In the genomic region with DNA sequence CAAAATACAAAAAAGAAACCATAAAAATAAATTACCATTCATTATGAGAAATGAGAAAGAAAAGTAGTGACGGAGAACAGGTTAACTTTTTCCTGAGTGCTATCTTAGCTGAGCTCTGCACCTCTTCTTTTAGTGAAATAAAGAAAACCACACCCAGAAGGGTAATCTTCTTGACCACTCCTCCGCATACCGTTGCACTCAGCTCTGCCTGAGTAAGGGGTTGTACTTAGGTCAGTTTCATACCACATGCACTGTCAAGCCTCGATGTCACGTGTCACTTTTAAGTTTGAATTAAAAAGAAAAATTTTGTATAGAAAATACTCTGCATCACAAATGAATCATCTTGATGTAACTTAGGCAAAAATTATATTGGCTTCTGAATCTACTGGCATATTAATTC, we compare ENCODE assay signal across 8 cellular contexts. TPM values are rescaled to one million over a fixed set of nuclear protein-coding genes. Genes with fewer than 3 reads are reported as not detected.
A peak's percentile ranks its signal among the peaks of the same experiment; 100 is the strongest.
DNase-seq lines count a peak whose midpoint lies in the region; ATAC-seq, FAIRE-seq and TF ChIP-seq lines count a peak whose summit lies in the region.

No MANE protein-coding gene starts in this region.

- no peak overlapping the region for H2AFZ ChIP-seq in PC-3 (ENCODE audit: low read length)

- peak overlapping the region; percentile 95 for H3K4me2 ChIP-seq in PC-3 (ENCODE audit: low read length)

- peak overlapping the region; percentile 88 for H3K4me3 Mint-ChIP-seq in activated CD4-positive, alpha-beta T cell treated with anti-CD3 and anti-CD28 coated beads, Interleukin-2, amount 10 ng/mL, durations not matched to agents 24 days and 14 days

- DNase-seq in activated CD4-positive, alpha-beta T cell treated with anti-CD3 and anti-CD28 coated beads, Interleukin-2, amount 10 ng/mL, durations not matched to agents 24 days and 14 days = peak; percentile 73
- no peak for DNase-seq in activated CD4-positive, alpha-beta T cell treated with anti-CD3 and anti-CD28 coated beads, Interleukin-2, amount 50 U/mL, for 4 hours
- DNase-seq in PC-3 (peak; percentile 50), epithelial cell of proximal tubule (ENCODE audit: low read depth) (no peak), sigmoid colon (no peak), dedifferentiated amniotic fluid mesenchymal stem cell (ENCODE audit: extremely low spot score) (no peak), COLO829 (ENCODE audit: low spot score) (no peak), frontal cortex (ENCODE audit: low spot score in 2 of 2) (no peak)

- 14 to 42% methylated on average over 5 of the region's 5 CpGs for WGBS in sigmoid colon, 2 donors

- POLR2A ChIA-PET in PC-3 (lab: Charles Lee; ENCODE audit: unreplicated experiment) = no interaction called here

- peaks cover 59% of the 10 kb centered on the region for H3K36me3 Mint-ChIP-seq in activated CD4-positive, alpha-beta T cell treated with anti-CD3 and anti-CD28 coated beads, Interleukin-2, amount 10 ng/mL, durations not matched to agents 24 days and 14 days (ENCODE audit: low read depth)

- no peak for FAIRE-seq in frontal cortex (lab: Jason Lieb, UNC)

- intact Hi-C loops in activated CD4-positive, alpha-beta T cell treated with anti-CD3 and anti-CD28 coated beads, Interleukin-2, amount 10 ng/mL, durations not matched to agents 24 days and 14 days (cut with micrococcal nuclease) = no loop called here
- intact Hi-C loops in PC-3 (cut with micrococcal nuclease) = loop anchor here (2.0 kb wide), 1 partner anchor 52 kb away; no protein-coding TSS in a partner anchor
- intact Hi-C loops in sigmoid colon (cut with DNase I) = loop anchor here (5.0 kb wide), 1 partner anchor 156 kb away; no protein-coding TSS in a partner anchor

- H3K36me3 ChIP-seq in PC-3 (ENCODE audit: low read depth, low read length) (peaks cover 62% of the 10 kb centered on the region), sigmoid colon (no peaks in the 10 kb centered on the region)

- peak overlapping the region; percentile 89 for H3K9ac ChIP-seq in PC-3 (ENCODE audit: low read length)

- H3K79me2 ChIP-seq in PC-3 (ENCODE audit: low read length) = peaks cover 74% of the 10 kb centered on the region

- H3K9me3 ChIP-seq in PC-3 (ENCODE audit: low read length) (no peaks in the 10 kb centered on the region), sigmoid colon (no peaks in the 10 kb centered on the region)

- peaks cover 66% of the 10 kb centered on the region for H4K20me1 ChIP-seq in PC-3 (ENCODE audit: low read length)

- peaks cover 58% of the 10 kb centered on the region for H3K4me1 Mint-ChIP-seq in activated CD4-positive, alpha-beta T cell treated with anti-CD3 and anti-CD28 coated beads, Interleukin-2, amount 10 ng/mL, durations not matched to agents 24 days and 14 days

- no peak for ATAC-seq in PC-3

- H3K27me3 ChIP-seq in PC-3 (ENCODE audit: low read length) (no peaks in the 10 kb centered on the region), sigmoid colon (no peaks in the 10 kb centered on the region)

- TF ChIP-seq POLR2A in sigmoid colon (IDR thresholded peaks at IDR 0.05) = no peak

- H3F3A ChIP-seq in PC-3 (ENCODE audit: low read length, unreplicated experiment) = no peaks in the 10 kb centered on the region

- no peaks in the 10 kb centered on the region for H3K9me2 ChIP-seq in PC-3 (replicated peaks; ENCODE audit: low read length)

- peaks cover 30% of the 10 kb centered on the region for H3K4me1 ChIP-seq in PC-3 (ENCODE audit: insufficient read depth, low read length)
- H3K4me1 ChIP-seq in sigmoid colon = peaks cover 0 to 44% (median 34%) of the 10 kb centered on the region in 4 donors

- H3K4me3 ChIP-seq in PC-3 (ENCODE audit: low read length) (peak overlapping the region; percentile 77), epithelial cell of proximal tubule (ENCODE audit: low read depth, low read length) (peak overlapping the region; percentile 76), sigmoid colon (peak overlapping the region in 3 of 4 donors; percentile 74 to 97 (median 88))

- no peaks in the 10 kb centered on the region for H3K27me3 Mint-ChIP-seq in activated CD4-positive, alpha-beta T cell treated with anti-CD3 and anti-CD28 coated beads, Interleukin-2, amount 10 ng/mL, durations not matched to agents 24 days and 14 days

- no TSS peak for BruUV-seq in PC-3 (replicated peaks; lab: Mats Ljungman, UMichigan)

- TF ChIP-seq CTCF in PC-3 (conservative IDR thresholded peaks at IDR 0.05; ENCODE audit: low read depth, low read length) = no peak
- TF ChIP-seq CTCF in epithelial cell of proximal tubule (conservative IDR thresholded peaks at IDR 0.05; ENCODE audit: low read depth, low read length) = no peak
- no peak for TF ChIP-seq CTCF in sigmoid colon (IDR thresholded peaks at IDR 0.05)

- H3K27ac ChIP-seq in PC-3 (ENCODE audit: low read length) (no peak overlapping the region), sigmoid colon (peak overlapping the region in 3 of 4 donors; percentile 95 to 99 (median 96))

- peaks cover 5% of the 10 kb centered on the region for H3K9me3 Mint-ChIP-seq in activated CD4-positive, alpha-beta T cell treated with anti-CD3 and anti-CD28 coated beads, Interleukin-2, amount 10 ng/mL, durations not matched to agents 24 days and 14 days

- CTCF ChIA-PET in PC-3 (lab: Charles Lee) = no interaction called here

- H3K27ac Mint-ChIP-seq in activated CD4-positive, alpha-beta T cell treated with anti-CD3 and anti-CD28 coated beads, Interleukin-2, amount 10 ng/mL, durations not matched to agents 24 days and 14 days = peak overlapping the region; percentile 86

- no peak for TF ChIP-seq EP300 in sigmoid colon (IDR thresholded peaks at IDR 0.05)

RNA-seq across cellular contexts. Expression of gene EZR, which starts 2.8 kb away (rescaled TPM):
- total RNA-seq in activated CD4-positive, alpha-beta T cell treated with anti-CD3 and anti-CD28 coated beads, Interleukin-2, amount 10 ng/mL, durations not matched to agents 24 days and 14 days = 204 and 215 TPM in 2 replicates
- 182 and 200 TPM in 2 replicates for total RNA-seq in PC-3 (2014; rRNA removed)
- 264 and 309 TPM in 2 replicates for total RNA-seq in epithelial cell of proximal tubule
- 10 to 100 TPM; 33.5 to 46.0 (median 38.3) TPM for total RNA-seq in sigmoid colon
- 100 to 1,000 TPM; 214 to 333 (median 262) TPM for polyA plus RNA-seq in sigmoid colon
- total RNA-seq in frontal cortex = 114 TPM

Comparison
In these comparisons a context has a peak if more than half of its experiments do, and no peak if none do; other contexts are left out.
1. DNase-seq: peak in activated CD4-positive, alpha-beta T cell treated with anti-CD3 and anti-CD28 coated beads, Interleukin-2, amount 10 ng/mL, durations not matched to agents 24 days and 14 days (single experiment) and PC-3 (single experiment); none in activated CD4-positive, alpha-beta T cell treated with anti-CD3 and anti-CD28 coated beads, Interleukin-2, amount 50 U/mL, for 4 hours (0 of 2), epithelial cell of proximal tubule (single experiment), sigmoid colon (single experiment), dedifferentiated amniotic fluid mesenchymal stem cell (single experiment), COLO829 (single experiment) and frontal cortex (0 of 2).
2. Peak in every context shown above with its lines, with median percentiles within 50 percentile points of each other: H3K4me3 ChIP-seq.